In genomic region chr22:39560127-39560526, GRCh38 we compare ENCODE assay signal across 24 cellular contexts. TPM values are rescaled to one million over a fixed set of nuclear protein-coding genes. Genes with fewer than 3 reads are reported as not detected.
DNase-seq lines count a peak whose midpoint lies in the region; ATAC-seq, FAIRE-seq and TF ChIP-seq lines count a peak whose summit lies in the region.
"Had no signal": no experiment of that assay in that cellular context is flagged by ENCODE, and none has a peak within 500 bp of the region (broad histone marks: within the 10 kb centered on the region; RNA-seq: fewer than 3 reads in every experiment).

No MANE protein-coding gene starts in this region.

- H3K4me3 ChIP-seq in KMS-11 (IDR thresholded peaks at IDR 0.05; ENCODE audit: insufficient read depth, low read depth, low read length) (no peak overlapping the region), K562 (no peak overlapping the region), heart left ventricle (no peak overlapping the region)
- H3K4me3 ChIP-seq: SJSA1 had no signal

- no peaks in the 10 kb centered on the region for H3K9me3 ChIP-seq in K562 (replicated peaks; ENCODE audit: control insufficient read depth, insufficient read depth, low read depth, low read length)
- no peaks in the 10 kb centered on the region for H3K9me3 ChIP-seq in heart left ventricle
- H3K9me3 ChIP-seq: SJSA1 had no signal

- H3K4me1 Mint-ChIP-seq in activated CD8-positive, alpha-beta T cell treated with anti-CD3 and anti-CD28 coated beads for 36 hours (ENCODE audit: low read depth): peaks cover 2% of the 10 kb centered on the region
- peaks cover 3% of the 10 kb centered on the region for H3K4me1 Mint-ChIP-seq in activated CD8-positive, alpha-beta T cell treated with anti-CD3 and anti-CD28 coated beads, Interleukin-2, amount 10 ng/mL, durations not matched to agents 7 days and 5 days (ENCODE audit: low read depth)

- H3K27me3 Mint-ChIP-seq in activated CD8-positive, alpha-beta T cell treated with anti-CD3 and anti-CD28 coated beads for 36 hours: peaks cover 26% of the 10 kb centered on the region
- peaks cover 39% of the 10 kb centered on the region for H3K27me3 Mint-ChIP-seq in activated CD8-positive, alpha-beta T cell treated with anti-CD3 and anti-CD28 coated beads, Interleukin-2, amount 10 ng/mL, durations not matched to agents 7 days and 5 days (ENCODE audit: low read depth)

- H4K20me1 ChIP-seq in KMS-11 (ENCODE audit: insufficient read depth): no peaks in the 10 kb centered on the region
- H4K20me1 ChIP-seq in K562 (replicated peaks; ENCODE audit: control insufficient read depth, insufficient read depth, low read length): 0 out of 2 replicates have a peak, but pooled peaks cover 4% of the 10 kb centered on the region

- TF ChIP-seq RAD21 in K562 (CRISPR knock-in tag; conservative IDR thresholded peaks at IDR 0.05 in 1 of 2, IDR thresholded peaks at IDR 0.05 in 1 of 2): no peak

- no TSS peak for BruUV-seq in K562 (replicated peaks; lab: Mats Ljungman, UMichigan)

- H3K4me2 ChIP-seq in KMS-11: no peak overlapping the region
- no peak overlapping the region for H3K4me2 ChIP-seq in K562 (ENCODE audit: insufficient read depth, low read length)

- POLR2A ChIA-PET in activated CD8-positive, alpha-beta T cell treated with anti-CD3 and anti-CD28 coated beads for 36 hours (lab: Charles Lee): no interaction called here
- POLR2A ChIA-PET in activated CD8-positive, alpha-beta T cell treated with anti-CD3 and anti-CD28 coated beads, Interleukin-2, amount 10 ng/mL, durations not matched to agents 7 days and 5 days (lab: Charles Lee): no interaction called here
- POLR2A ChIA-PET in K562 (lab: Yijun Ruan, JAX): interaction anchor here (0.6 to 0.7 kb wide), 3 partner anchors 9 to 50 kb away, joined by 3 read pairs; no protein-coding TSS in a partner anchor

- peaks cover 38% of the 10 kb centered on the region for H3K27me3 ChIP-seq in KMS-11 (ENCODE audit: insufficient read depth, low read depth)
- H3K27me3 ChIP-seq in K562 (ENCODE audit: control insufficient read depth in 2 of 2, insufficient read depth in 2 of 2, low read length in 2 of 2): no peaks in the 10 kb centered on the region
- H3K27me3 ChIP-seq in heart left ventricle: peaks cover 16 to 71% (median 29%) of the 10 kb centered on the region in 9 donors

- in situ Hi-C loops in K562 (cut with MboI): no loop called here

- H3K9me1 ChIP-seq in K562 (ENCODE audit: control insufficient read depth, insufficient read depth, low read length): no peaks in the 10 kb centered on the region

- no peak overlapping the region for H2AFZ ChIP-seq in KMS-11 (ENCODE audit: low read depth)
- no peak overlapping the region for H2AFZ ChIP-seq in K562 (ENCODE audit: low read depth, low read length)

- intact Hi-C loops in activated CD8-positive, alpha-beta T cell treated with anti-CD3 and anti-CD28 coated beads for 36 hours (cut with micrococcal nuclease): no loop called here
- intact Hi-C loops in K562 (cut with micrococcal nuclease) (no loop called here), heart left ventricle (cut with DNase I) (no loop called here)

- TF ChIP-seq EP300 in K562 (IDR thresholded peaks at IDR 0.05; ENCODE audit: low read length): no peak

- FAIRE-seq in K562 (lab: Jason Lieb, UNC): no peak
- FAIRE-seq: GM19239, RCC 7860 had no signal

- ATAC-seq in activated CD8-positive, alpha-beta T cell treated with anti-CD3 and anti-CD28 coated beads for 36 hours: no peak
- ATAC-seq in activated CD8-positive, alpha-beta T cell treated with anti-CD3 and anti-CD28 coated beads, Interleukin-2, amount 10 ng/mL, durations not matched to agents 7 days and 5 days: no peak
- no peak for ATAC-seq in K562
- ATAC-seq in heart left ventricle: no peak
- no peak for ATAC-seq in HG02885 (IDR thresholded peaks at IDR 0.05; ENCODE audit: poor library complexity, unreplicated experiment)
- no peak for ATAC-seq in HG02588 (IDR thresholded peaks at IDR 0.05; ENCODE audit: unreplicated experiment)

- no peak overlapping the region for H3K9ac ChIP-seq in KMS-11
- no peak overlapping the region for H3K9ac ChIP-seq in K562 (ENCODE audit: insufficient read depth in 1 of 2, low read depth in 2 of 2, low read length in 2 of 2)

- no peaks in the 10 kb centered on the region for H3K36me3 Mint-ChIP-seq in activated CD8-positive, alpha-beta T cell treated with anti-CD3 and anti-CD28 coated beads for 36 hours (ENCODE audit: low read depth)
- H3K36me3 Mint-ChIP-seq in activated CD8-positive, alpha-beta T cell treated with anti-CD3 and anti-CD28 coated beads, Interleukin-2, amount 10 ng/mL, durations not matched to agents 7 days and 5 days (ENCODE audit: low read depth): no peaks in the 10 kb centered on the region
- H3K36me3 Mint-ChIP-seq: CD8-positive, alpha-beta memory T cell had no signal

- H3K4me3 Mint-ChIP-seq in activated CD8-positive, alpha-beta T cell treated with anti-CD3 and anti-CD28 coated beads for 36 hours: no peak overlapping the region
- H3K4me3 Mint-ChIP-seq in activated CD8-positive, alpha-beta T cell treated with anti-CD3 and anti-CD28 coated beads, Interleukin-2, amount 10 ng/mL, durations not matched to agents 7 days and 5 days: no peak overlapping the region
- H3K4me3 Mint-ChIP-seq: H9 had no signal

- no peaks in the 10 kb centered on the region for H3K36me3 ChIP-seq in KMS-11 (ENCODE audit: insufficient read depth)
- H3K36me3 ChIP-seq in K562 (ENCODE audit: control insufficient read depth, insufficient read depth, low read length): no peaks in the 10 kb centered on the region
- no peaks in the 10 kb centered on the region for H3K36me3 ChIP-seq in heart left ventricle
- H3K36me3 ChIP-seq: SJSA1 had no signal

- DNase-seq in activated CD8-positive, alpha-beta T cell treated with anti-CD3 and anti-CD28 coated beads for 36 hours: no peak
- no peak for DNase-seq in activated CD8-positive, alpha-beta T cell treated with anti-CD3 and anti-CD28 coated beads, Interleukin-2, amount 10 ng/mL, durations not matched to agents 7 days and 5 days
- DNase-seq in K562 (ENCODE audit: extremely low read depth in 1 of 4, low spot score in 3 of 4): no peak
- DNase-seq in heart left ventricle: no peak
- DNase-seq: C1 segment of cervical spinal cord; CD8-positive, alpha-beta memory T cell; GDM1; Karpas-422; MV-4-11; NCI-H1105 treated with DMSO at 0.1 percent for 48 hours; NCI-H2081 treated with DMSO at 0.1 percent for 48 hours; NCI-H446 treated with DMSO at 0.1 percent for 48 hours; NCI-H526 treated with DMSO at 0.1 percent for 48 hours had no signal

- H3K9me3 Mint-ChIP-seq in activated CD8-positive, alpha-beta T cell treated with anti-CD3 and anti-CD28 coated beads for 36 hours: no peaks in the 10 kb centered on the region
- no peaks in the 10 kb centered on the region for H3K9me3 Mint-ChIP-seq in activated CD8-positive, alpha-beta T cell treated with anti-CD3 and anti-CD28 coated beads, Interleukin-2, amount 10 ng/mL, durations not matched to agents 7 days and 5 days (ENCODE audit: insufficient read depth)
- H3K9me3 Mint-ChIP-seq: H9 had no signal

- 67% methylated on average over 6 of the region's 6 CpGs for WGBS in K562 (ENCODE audit: insufficient coverage, low coverage, missing lambda C conversion rate)
- WGBS in heart left ventricle, 4 donors: 49 to 55% (median 54%) methylated on average over 6 of the region's 6 CpGs

- H3K4me1 ChIP-seq in KMS-11 (ENCODE audit: low read depth, poor library complexity, severe bottlenecking): no peaks in the 10 kb centered on the region
- peaks cover 0 to 31% of the 10 kb centered on the region in 2 experiments; a peak in 3 of 5 replicates for H3K4me1 ChIP-seq in K562 (replicated peaks in 1 of 2; ENCODE audit: control insufficient read depth in 2 of 2, insufficient read depth in 2 of 2, low read length in 2 of 2)
- H3K4me1 ChIP-seq in heart left ventricle: peaks cover 0 to 22% (median 0%) of the 10 kb centered on the region in 12 donors
- H3K4me1 ChIP-seq: SJSA1 had no signal

- H3K79me2 ChIP-seq in KMS-11 (ENCODE audit: insufficient read depth, low read depth) (no peaks in the 10 kb centered on the region), K562 (ENCODE audit: control insufficient read depth, insufficient read depth, low read length) (no peaks in the 10 kb centered on the region)

- H3K27ac ChIP-seq in KMS-11 (no peak overlapping the region), K562 (ENCODE audit: extremely low read depth, low read depth, low read length) (no peak overlapping the region), heart left ventricle (no peak overlapping the region)
- H3K27ac ChIP-seq: HL-60, SJSA1 had no signal

- TF ChIP-seq POLR2A in K562 (conservative IDR thresholded peaks at IDR 0.05): no peak
- no peak for TF ChIP-seq POLR2A in heart left ventricle (IDR thresholded peaks at IDR 0.05)

- H3K27ac Mint-ChIP-seq in activated CD8-positive, alpha-beta T cell treated with anti-CD3 and anti-CD28 coated beads for 36 hours: no peak overlapping the region
- no peak overlapping the region for H3K27ac Mint-ChIP-seq in activated CD8-positive, alpha-beta T cell treated with anti-CD3 and anti-CD28 coated beads, Interleukin-2, amount 10 ng/mL, durations not matched to agents 7 days and 5 days
- H3K27ac Mint-ChIP-seq: H9 had no signal

- CTCF ChIA-PET in activated CD8-positive, alpha-beta T cell treated with anti-CD3 and anti-CD28 coated beads for 36 hours (lab: Charles Lee): interaction anchor here (1.0 to 1.4 kb wide), 4 partner anchors 10 to 53 kb away, joined by 3 to 5 read pairs (median 4); partner anchors contain the start of gene CACNA1I
- CTCF ChIA-PET in activated CD8-positive, alpha-beta T cell treated with anti-CD3 and anti-CD28 coated beads, Interleukin-2, amount 10 ng/mL, durations not matched to agents 7 days and 5 days (lab: Charles Lee): interaction anchor here (1.0 to 2.7 kb wide), 2 partner anchors 464 to 477 kb away, joined by 3 to 14 read pairs; no protein-coding TSS in a partner anchor
- CTCF ChIA-PET in K562 (lab: Yijun Ruan, JAX; ENCODE audit: low intra/inter-chr PET ratio): interaction anchor here (0.9 to 1.1 kb wide), 2 partner anchors 25 to 464 kb away, joined by 3 to 6 read pairs; no protein-coding TSS in a partner anchor

- peak; percentile 31 for TF ChIP-seq CTCF in activated CD8-positive, alpha-beta T cell treated with anti-CD3 and anti-CD28 coated beads for 36 hours (IDR thresholded peaks at IDR 0.05)
- 0 out of 2 replicates have a peak, but pooled peaks have one; percentile 26 for TF ChIP-seq CTCF in KMS-11 (conservative IDR thresholded peaks at IDR 0.05; ENCODE audit: low read depth, low read length)
- no peak for TF ChIP-seq CTCF in K562 (IDR thresholded peaks at IDR 0.05 in 2 of 3, conservative IDR thresholded peaks at IDR 0.05 in 1 of 3; ENCODE audit: insufficient read depth in 2 of 3, low read depth in 1 of 3, low read length in 3 of 3)
- no peak for TF ChIP-seq CTCF in heart left ventricle (IDR thresholded peaks at IDR 0.05)

RNA-seq across cellular contexts. Expression of gene CACNA1I, which starts 10.4 kb away (rescaled TPM):
- under 1 TPM; 0.07 to 0.09 TPM for total RNA-seq in activated CD8-positive, alpha-beta T cell treated with anti-CD3 and anti-CD28 coated beads for 36 hours
- under 1 TPM; 0.60 to 0.74 TPM for total RNA-seq in activated CD8-positive, alpha-beta T cell treated with anti-CD3 and anti-CD28 coated beads, Interleukin-2, amount 10 ng/mL, durations not matched to agents 7 days and 5 days
- 3.5 and 12.7 TPM in 2 replicates for total RNA-seq in K562 (2011; cell fraction: chromatin; rRNA removed; ENCODE audit: low replicate concordance)
- 3.9 and 6.0 TPM in 2 replicates for total RNA-seq in K562 (2011; cell fraction: nucleolus; rRNA removed)
- 3.4 and 3.6 TPM in 2 replicates for total RNA-seq in K562 (2011; cell fraction: nucleoplasm; rRNA removed)
- total RNA-seq in K562 (2014; rRNA removed): 0.24 and 0.32 TPM in 2 replicates
- 0.06 and 0.07 TPM in 2 replicates for total RNA-seq in K562 (2014; rRNA removed; fragmentation: Illumina TruSeq; extraction: Trizol)
- total RNA-seq in K562 (2015; rRNA removed; fragmentation: Illumina TruSeq; extraction: Trizol): 0.11 TPM in 2 replicates
- total RNA-seq in K562 (2021): 0.45 and 0.78 TPM in 2 replicates
- 0.22 and 0.79 TPM in 2 replicates for polyA plus RNA-seq in K562 (2011; rRNA removed)
- polyA plus RNA-seq in K562 (2011; cell fraction: cytosol; rRNA removed): 0.13 and 1.0 TPM in 2 replicates
- 1.9 and 12.3 TPM in 2 replicates for polyA plus RNA-seq in K562 (2011; cell fraction: nucleus; rRNA removed)
- polyA plus RNA-seq in K562 (2012): 0.56 and 0.90 TPM in 2 replicates
- 0.30 and 0.31 TPM in 2 replicates for polyA plus RNA-seq in K562 (2014; fragmentation: Illumina TruSeq; extraction: Trizol)
- polyA plus RNA-seq in K562 (2014; fragmentation: Nextera tagmentation; extraction: Ambion mirVana): under 1 TPM in 1 of 2 experiments, not detected in 1; 0.01 TPM
- 0.31 and 0.41 TPM in 2 replicates for polyA plus RNA-seq in K562 (2014; rRNA removed)
- polyA minus RNA-seq in K562 (2011; rRNA and poly(A)+ RNA removed): 0.09 and 0.74 TPM in 2 replicates
- polyA minus RNA-seq in K562 (2011; cell fraction: cytosol; rRNA and poly(A)+ RNA removed): 0.27 and 1.0 TPM in 2 replicates
- polyA minus RNA-seq in K562 (2011; cell fraction: nucleus; rRNA and poly(A)+ RNA removed): 0.56 and 2.4 TPM in 2 replicates
- total RNA-seq in heart left ventricle: under 1 TPM in 3 of 9 donors, not detected in 6; 0.02 to 0.07 (median 0.04) TPM
- under 1 TPM; 0.01 to 0.04 TPM for polyA plus RNA-seq in heart left ventricle
- total RNA-seq: HT1080, Right ventricle myocardium inferior had no signal
- polyA plus RNA-seq: AG04450 had no signal

RNA-seq across cellular contexts. Expression of gene RPS19BP1, which starts 27.6 kb away (rescaled TPM):
- 10 to 100 TPM; 68.5 to 71.7 TPM for total RNA-seq in activated CD8-positive, alpha-beta T cell treated with anti-CD3 and anti-CD28 coated beads for 36 hours
- 10 to 100 TPM; 80.1 to 80.2 TPM for total RNA-seq in activated CD8-positive, alpha-beta T cell treated with anti-CD3 and anti-CD28 coated beads, Interleukin-2, amount 10 ng/mL, durations not matched to agents 7 days and 5 days
- 27.9 and 59.9 TPM in 2 replicates for total RNA-seq in K562 (2011; cell fraction: chromatin; rRNA removed; ENCODE audit: low replicate concordance)
- 57.2 and 59.7 TPM in 2 replicates for total RNA-seq in K562 (2011; cell fraction: nucleolus; rRNA removed)
- total RNA-seq in K562 (2011; cell fraction: nucleoplasm; rRNA removed): 42.7 and 46.9 TPM in 2 replicates
- total RNA-seq in K562 (2014; rRNA removed) (223 and 264 TPM in 2 replicates), K562 (2014; rRNA removed; fragmentation: Illumina TruSeq; extraction: Trizol) (33.0 and 44.9 TPM in 2 replicates), K562 (2015; rRNA removed; fragmentation: Illumina TruSeq; extraction: Trizol) (84.3 and 93.3 TPM in 2 replicates), K562 (2021) (109 and 110 TPM in 2 replicates), heart left ventricle (100 to 1,000 TPM in 2 of 9 donors, 10 to 100 TPM in 7; 33.2 to 108 (median 44.5) TPM)
- polyA plus RNA-seq in K562 (2011; rRNA removed) (75.6 and 90.4 TPM in 2 replicates), K562 (2014; fragmentation: Illumina TruSeq; extraction: Trizol) (29.0 and 64.7 TPM in 2 replicates), K562 (2014; fragmentation: Nextera tagmentation; extraction: Ambion mirVana) (1 to 10 TPM; 3.0 to 8.2 TPM), K562 (2014; rRNA removed) (216 and 229 TPM in 2 replicates), heart left ventricle (100 to 1,000 TPM; 154 to 220 TPM)
- polyA plus RNA-seq in K562 (2011; cell fraction: cytosol; rRNA removed): 89.9 and 177 TPM in 2 replicates
- 53.3 and 77.5 TPM in 2 replicates for polyA plus RNA-seq in K562 (2011; cell fraction: nucleus; rRNA removed)
- polyA plus RNA-seq in K562 (2012): 85.4 and 89.3 TPM in 2 replicates
- 12.0 and 12.6 TPM in 2 replicates for polyA minus RNA-seq in K562 (2011; rRNA and poly(A)+ RNA removed)
- 14.5 and 18.6 TPM in 2 replicates for polyA minus RNA-seq in K562 (2011; cell fraction: cytosol; rRNA and poly(A)+ RNA removed)
- 16.3 and 27.0 TPM in 2 replicates for polyA minus RNA-seq in K562 (2011; cell fraction: nucleus; rRNA and poly(A)+ RNA removed)

RNA-seq across cellular contexts. Expression of gene ATF4, which starts 39.8 kb away (rescaled TPM):
- total RNA-seq in activated CD8-positive, alpha-beta T cell treated with anti-CD3 and anti-CD28 coated beads for 36 hours: 100 to 1,000 TPM; 518 to 536 TPM
- 100 to 1,000 TPM; 412 to 426 TPM for total RNA-seq in activated CD8-positive, alpha-beta T cell treated with anti-CD3 and anti-CD28 coated beads, Interleukin-2, amount 10 ng/mL, durations not matched to agents 7 days and 5 days
- 183 and 296 TPM in 2 replicates for total RNA-seq in K562 (2011; cell fraction: chromatin; rRNA removed; ENCODE audit: low replicate concordance)
- 255 and 271 TPM in 2 replicates for total RNA-seq in K562 (2011; cell fraction: nucleolus; rRNA removed)
- total RNA-seq in K562 (2011; cell fraction: nucleoplasm; rRNA removed): 227 and 246 TPM in 2 replicates
- total RNA-seq in K562 (2014; rRNA removed) (311 and 355 TPM in 2 replicates), K562 (2014; rRNA removed; fragmentation: Illumina TruSeq; extraction: Trizol) (320 and 405 TPM in 2 replicates), K562 (2015; rRNA removed; fragmentation: Illumina TruSeq; extraction: Trizol) (153 and 156 TPM in 2 replicates), K562 (2021) (308 and 361 TPM in 2 replicates), heart left ventricle (100 to 1,000 TPM; 117 to 322 (median 168) TPM)
- polyA plus RNA-seq in K562 (2011; rRNA removed) (669 and 756 TPM in 2 replicates), K562 (2014; fragmentation: Illumina TruSeq; extraction: Trizol) (528 and 598 TPM in 2 replicates), K562 (2014; fragmentation: Nextera tagmentation; extraction: Ambion mirVana) (100 to 1,000 TPM in 1 of 2 experiments, 10 to 100 TPM in 1; 93.1 to 125 TPM), K562 (2014; rRNA removed) (638 and 723 TPM in 2 replicates), heart left ventricle (100 to 1,000 TPM; 378 to 458 TPM)
- polyA plus RNA-seq in K562 (2011; cell fraction: cytosol; rRNA removed): 757 and 998 TPM in 2 replicates
- polyA plus RNA-seq in K562 (2011; cell fraction: nucleus; rRNA removed): 651 and 768 TPM in 2 replicates
- 264 and 832 TPM in 2 replicates for polyA plus RNA-seq in K562 (2012)
- polyA minus RNA-seq in K562 (2011; rRNA and poly(A)+ RNA removed): 190 and 217 TPM in 2 replicates
- polyA minus RNA-seq in K562 (2011; cell fraction: cytosol; rRNA and poly(A)+ RNA removed): 89.9 and 115 TPM in 2 replicates
- polyA minus RNA-seq in K562 (2011; cell fraction: nucleus; rRNA and poly(A)+ RNA removed): 99.2 and 197 TPM in 2 replicates

RNA-seq across cellular contexts. Expression of gene MIEF1, which starts 58.0 kb away (rescaled TPM):
- total RNA-seq in activated CD8-positive, alpha-beta T cell treated with anti-CD3 and anti-CD28 coated beads for 36 hours: 10 to 100 TPM; 48.2 to 51.1 TPM
- total RNA-seq in activated CD8-positive, alpha-beta T cell treated with anti-CD3 and anti-CD28 coated beads, Interleukin-2, amount 10 ng/mL, durations not matched to agents 7 days and 5 days: 10 to 100 TPM; 37.9 to 38.2 TPM
- 31.0 and 48.3 TPM in 2 replicates for total RNA-seq in K562 (2011; cell fraction: chromatin; rRNA removed; ENCODE audit: low replicate concordance)
- 30.9 and 36.7 TPM in 2 replicates for total RNA-seq in K562 (2011; cell fraction: nucleolus; rRNA removed)
- total RNA-seq in K562 (2011; cell fraction: nucleoplasm; rRNA removed): 33.9 and 34.4 TPM in 2 replicates
- total RNA-seq in K562 (2014; rRNA removed): 25.5 and 28.3 TPM in 2 replicates
- 28.6 and 29.0 TPM in 2 replicates for total RNA-seq in K562 (2014; rRNA removed; fragmentation: Illumina TruSeq; extraction: Trizol)
- 26.8 and 27.1 TPM in 2 replicates for total RNA-seq in K562 (2015; rRNA removed; fragmentation: Illumina TruSeq; extraction: Trizol)
- 51.8 and 54.3 TPM in 2 replicates for total RNA-seq in K562 (2021)
- 20.0 and 21.7 TPM in 2 replicates for polyA plus RNA-seq in K562 (2011; rRNA removed)
- polyA plus RNA-seq in K562 (2011; cell fraction: cytosol; rRNA removed): 23.2 and 29.6 TPM in 2 replicates
- 13.3 and 18.3 TPM in 2 replicates for polyA plus RNA-seq in K562 (2011; cell fraction: nucleus; rRNA removed)
- polyA plus RNA-seq in K562 (2012): 23.3 and 33.4 TPM in 2 replicates
- 37.7 and 40.8 TPM in 2 replicates for polyA plus RNA-seq in K562 (2014; fragmentation: Illumina TruSeq; extraction: Trizol)
- 10 to 100 TPM; 10.9 to 13.1 TPM for polyA plus RNA-seq in K562 (2014; fragmentation: Nextera tagmentation; extraction: Ambion mirVana)
- 23.6 and 29.1 TPM in 2 replicates for polyA plus RNA-seq in K562 (2014; rRNA removed)
- polyA minus RNA-seq in K562 (2011; rRNA and poly(A)+ RNA removed): 31.6 and 37.3 TPM in 2 replicates
- 23.3 and 24.0 TPM in 2 replicates for polyA minus RNA-seq in K562 (2011; cell fraction: cytosol; rRNA and poly(A)+ RNA removed)
- 13.6 and 15.8 TPM in 2 replicates for polyA minus RNA-seq in K562 (2011; cell fraction: nucleus; rRNA and poly(A)+ RNA removed)
- 10 to 100 TPM; 15.4 to 25.2 (median 18.7) TPM for total RNA-seq in heart left ventricle
- 10 to 100 TPM in 1 of 2 donors, 1 to 10 TPM in 1; 6.5 to 22.3 TPM for polyA plus RNA-seq in heart left ventricle

Comparison
In these comparisons a context has a peak if more than half of its experiments do, and no peak if none do; other contexts are left out.
1. CTCF ChIP-seq: peak in activated CD8-positive, alpha-beta T cell treated with anti-CD3 and anti-CD28 coated beads for 36 hours (single experiment) and KMS-11 (single experiment); none in K562 (0 of 3) and heart left ventricle (0 of 12).